In genomic region chr6:148557796-148558457, GRCh38 we compare ENCODE assay signal across 12 cellular contexts.
DNase-seq lines count a peak whose midpoint lies in the region; ATAC-seq and TF ChIP-seq lines count a peak whose summit lies in the region.
"Had no signal": no experiment of that assay in that cellular context is flagged by ENCODE, and none has a peak within 500 bp of the region (broad histone marks: within the 10 kb centered on the region; RNA-seq: fewer than 3 reads in every experiment).

No MANE protein-coding gene starts in this region.

- peaks cover 5 to 14% (median 12%) of the 10 kb centered on the region in 4 donors for H3K4me1 ChIP-seq in esophagus muscularis mucosa

- peak overlapping the region; percentile 73 for H3K27ac Mint-ChIP-seq in stimulated activated naive B cell treated with anti-CD40 and anti-IgM and Interleukin-4, amounts not matched to agents 10 μg/mL and 1 μg/mL and 100 μg/mL, for 72 hours

- peak; percentile 28 for DNase-seq in activated naive CD4-positive, alpha-beta T cell treated with Interleukin-2 at 50 U/mL for 16 hours
- no peak for DNase-seq in activated naive CD4-positive, alpha-beta T cell (lab: John Stamatoyannopoulos, UW)
- DNase-seq in NB4 (ENCODE audit: low read depth) = peak; percentile 90
- DNase-seq in brain microvascular endothelial cell = peak; percentile 22
- DNase-seq in stimulated activated naive B cell treated with anti-CD40 and anti-IgM and Interleukin-4, amounts not matched to agents 10 μg/mL and 1 μg/mL and 100 μg/mL, for 72 hours = peak; percentile 14
- no peak for DNase-seq in esophagus muscularis mucosa (ENCODE audit: extremely low spot score)
- DNase-seq: activated CD4-positive, alpha-beta T cell treated with anti-CD3 and anti-CD28 coated beads, Interleukin-2, amount 50 U/mL, for 1 hour; NCI-H2029 treated with DMSO at 0.1 percent for 48 hours had no signal

- H3K9me3 ChIP-seq in esophagus muscularis mucosa = no peaks in the 10 kb centered on the region

- ATAC-seq in stimulated activated naive B cell treated with anti-CD40 and anti-IgM and Interleukin-4, amounts not matched to agents 10 μg/mL and 1 μg/mL and 100 μg/mL, for 72 hours (replicated peaks) = peak; percentile 48 to 51
- ATAC-seq in HG03571 (IDR thresholded peaks at IDR 0.05; ENCODE audit: unreplicated experiment) (no peak), HG03139 (IDR thresholded peaks at IDR 0.05; ENCODE audit: unreplicated experiment) (no peak)
- ATAC-seq: Right ventricle myocardium inferior had no signal

- no peak for TF ChIP-seq POLR2A in NB4 (IDR thresholded peaks at IDR 0.05; ENCODE audit: extremely low read depth, insufficient read length)
- TF ChIP-seq POLR2A in esophagus muscularis mucosa (IDR thresholded peaks at IDR 0.05; ENCODE audit: low read depth) = no peak

- H3K4me3 ChIP-seq in NB4 (ENCODE audit: low read depth, low read length) = no peak overlapping the region
- H3K4me3 ChIP-seq in brain microvascular endothelial cell (ENCODE audit: low read depth, low read length) = no peak overlapping the region
- H3K4me3 ChIP-seq in esophagus muscularis mucosa = no peak overlapping the region
- H3K4me3 ChIP-seq: lung had no signal

- peaks cover 10 to 12% of the 10 kb centered on the region in 2 donors for H3K36me3 Mint-ChIP-seq in stimulated activated naive B cell treated with anti-CD40 and anti-IgM and Interleukin-4, amounts not matched to agents 10 μg/mL and 1 μg/mL and 100 μg/mL, for 72 hours

- no peaks in the 10 kb centered on the region for H3K36me3 ChIP-seq in brain microvascular endothelial cell (replicated peaks)
- H3K36me3 ChIP-seq in esophagus muscularis mucosa = no peaks in the 10 kb centered on the region

- intact Hi-C loops in esophagus muscularis mucosa (cut with DNase I) = no loop called here

- peaks cover 16 to 17% of the 10 kb centered on the region in 2 donors for H3K4me1 Mint-ChIP-seq in stimulated activated naive B cell treated with anti-CD40 and anti-IgM and Interleukin-4, amounts not matched to agents 10 μg/mL and 1 μg/mL and 100 μg/mL, for 72 hours

- 77% methylated on average over 10 of the region's 10 CpGs for WGBS in esophagus muscularis mucosa

- H3K27me3 Mint-ChIP-seq in stimulated activated naive B cell treated with anti-CD40 and anti-IgM and Interleukin-4, amounts not matched to agents 10 μg/mL and 1 μg/mL and 100 μg/mL, for 72 hours = peaks cover 16 to 21% of the 10 kb centered on the region in 2 donors

- no peak for TF ChIP-seq CTCF in NB4 (IDR thresholded peaks at IDR 0.05; ENCODE audit: low read depth, low read length)
- no peak for TF ChIP-seq CTCF in brain microvascular endothelial cell (IDR thresholded peaks at IDR 0.05; ENCODE audit: low read depth, low read length, missing control alignments)
- no peak for TF ChIP-seq CTCF in esophagus muscularis mucosa (IDR thresholded peaks at IDR 0.05)

- in situ Hi-C loops in brain microvascular endothelial cell (cut with HindIII; ENCODE audit: low pct_ligation_motif_present, low sequenced_read_pairs) = loop anchor here (25.0 kb wide), 1 partner anchor 429 kb away; no protein-coding TSS in a partner anchor

- peaks cover 5 to 14% of the 10 kb centered on the region in 2 donors for H3K9me3 Mint-ChIP-seq in stimulated activated naive B cell treated with anti-CD40 and anti-IgM and Interleukin-4, amounts not matched to agents 10 μg/mL and 1 μg/mL and 100 μg/mL, for 72 hours

- TF ChIP-seq EP300 in esophagus muscularis mucosa (IDR thresholded peaks at IDR 0.05) = no peak

- H3K27me3 ChIP-seq in brain microvascular endothelial cell (replicated peaks) = no peaks in the 10 kb centered on the region
- no peaks in the 10 kb centered on the region for H3K27me3 ChIP-seq in esophagus muscularis mucosa

- H3K4me3 Mint-ChIP-seq in stimulated activated naive B cell treated with anti-CD40 and anti-IgM and Interleukin-4, amounts not matched to agents 10 μg/mL and 1 μg/mL and 100 μg/mL, for 72 hours = peak overlapping the region; percentile 3 to 66

- H3K27ac ChIP-seq in brain microvascular endothelial cell (no peak overlapping the region), esophagus muscularis mucosa (replicated peaks in 1 of 4) (no peak overlapping the region)

Comparison
In these comparisons a context has a peak if more than half of its experiments do, and no peak if none do; other contexts are left out.
1. DNase-seq: peak in activated naive CD4-positive, alpha-beta T cell treated with Interleukin-2 at 50 U/mL for 16 hours (single experiment), NB4 (single experiment), brain microvascular endothelial cell (single experiment) and stimulated activated naive B cell treated with anti-CD40 and anti-IgM and Interleukin-4, amounts not matched to agents 10 μg/mL and 1 μg/mL and 100 μg/mL, for 72 hours (single experiment); none in activated naive CD4-positive, alpha-beta T cell (0 of 4) and esophagus muscularis mucosa (single experiment).
2. ATAC-seq: peak in stimulated activated naive B cell treated with anti-CD40 and anti-IgM and Interleukin-4, amounts not matched to agents 10 μg/mL and 1 μg/mL and 100 μg/mL, for 72 hours (2 of 2); none in HG03571 (single experiment) and HG03139 (single experiment).